12 cellular contexts compared by ENCODE assay signal in genomic region chr20:17943343-17943742, GRCh38. TPM values are rescaled to one million over a fixed set of nuclear protein-coding genes. Genes with fewer than 3 reads are reported as not detected.
DNase-seq lines count a peak whose midpoint lies in the region; ATAC-seq lines count a peak whose summit lies in the region.
"Had no signal": no experiment of that assay in that cellular context is flagged by ENCODE, and none has a peak within 500 bp of the region (broad histone marks: within the 10 kb centered on the region; RNA-seq: fewer than 3 reads in every experiment).

No MANE protein-coding gene starts in this region.

- DNase-seq in NCI-H524 (lab: John Stamatoyannopoulos, UW), result no peak
- DNase-seq in stimulated activated naive CD8-positive, alpha-beta T cell treated with anti-CD3 and anti-CD28 coated beads, Interleukin-15, Interleukin-2, amounts not matched to agents 100 U/mL and 50 U/mL, for 24 hours, result no peak
- DNase-seq in GM19238 (ENCODE audit: insufficient read length, low spot score), result no peak
- DNase-seq in activated CD4-positive, alpha-beta T cell treated with anti-CD3 and anti-CD28 coated beads, Interleukin-2, amount 50 U/mL, for 1 hour, result no peak
- DNase-seq: activated effector memory CD4-positive, alpha-beta T cell treated with Interleukin-2 at 50 U/mL for 16 hours; effector memory CD4-positive, alpha-beta T cell had no signal

- peaks cover 13% of the 10 kb centered on the region for H3K4me1 Mint-ChIP-seq in activated T-helper 17 cell treated with anti-CD3 and anti-CD28 coated beads, Interleukin-2, amount 50 U/mL, for 72 hours

- ATAC-seq in GM18870 (IDR thresholded peaks at IDR 0.05; ENCODE audit: unreplicated experiment) (peak; percentile 65), GM21528 (IDR thresholded peaks at IDR 0.05; ENCODE audit: low FRiP score, unreplicated experiment) (peak; percentile 55), HG03139 (IDR thresholded peaks at IDR 0.05; ENCODE audit: unreplicated experiment) (peak; percentile 57)
- ATAC-seq in activated T-helper 17 cell treated with anti-CD3 and anti-CD28 coated beads, Interleukin-2, amount 50 U/mL, for 72 hours (replicated peaks), result peak; percentile 42
- no peak for ATAC-seq in stimulated activated naive CD8-positive, alpha-beta T cell treated with anti-CD3 and anti-CD28 coated beads, Interleukin-15, Interleukin-2, amounts not matched to agents 100 U/mL and 50 U/mL, for 24 hours

- no peak overlapping the region for H3K27ac Mint-ChIP-seq in activated T-helper 17 cell treated with anti-CD3 and anti-CD28 coated beads, Interleukin-2, amount 50 U/mL, for 72 hours
- H3K27ac Mint-ChIP-seq: T-helper 1 cell treated with Interleukin-12 subunit alpha and Interleukin-12 subunit beta and Interleukin-4 antibody, amounts not matched to agents 30 μg/mL and 1 μg/mL, for 36 hours had no signal

- H3K9me3 Mint-ChIP-seq in activated T-helper 17 cell treated with anti-CD3 and anti-CD28 coated beads, Interleukin-2, amount 50 U/mL, for 72 hours, result no peaks in the 10 kb centered on the region
- H3K9me3 Mint-ChIP-seq: neural crest cell; T-helper 1 cell treated with Interleukin-12 subunit alpha and Interleukin-12 subunit beta and Interleukin-4 antibody, amounts not matched to agents 30 μg/mL and 1 μg/mL, for 36 hours had no signal

- H3K4me3 Mint-ChIP-seq in activated T-helper 17 cell treated with anti-CD3 and anti-CD28 coated beads, Interleukin-2, amount 50 U/mL, for 72 hours, result no peak overlapping the region
- H3K4me3 Mint-ChIP-seq: neural crest cell; T-helper 1 cell treated with Interleukin-12 subunit alpha and Interleukin-12 subunit beta and Interleukin-4 antibody, amounts not matched to agents 30 μg/mL and 1 μg/mL, for 36 hours had no signal

- no peaks in the 10 kb centered on the region for H3K27me3 Mint-ChIP-seq in activated T-helper 17 cell treated with anti-CD3 and anti-CD28 coated beads, Interleukin-2, amount 50 U/mL, for 72 hours

- peaks cover 85% of the 10 kb centered on the region for H3K36me3 Mint-ChIP-seq in activated T-helper 17 cell treated with anti-CD3 and anti-CD28 coated beads, Interleukin-2, amount 50 U/mL, for 72 hours (ENCODE audit: low read depth)

RNA-seq across cellular contexts. Expression of gene SNX5, which starts 25.3 kb away (rescaled TPM):
- 100 to 1,000 TPM; 175 to 201 TPM for total RNA-seq in activated T-helper 17 cell treated with anti-CD3 and anti-CD28 coated beads, Interleukin-2, amount 50 U/mL, for 72 hours

RNA-seq across cellular contexts. Expression of gene MGME1, which starts 25.5 kb away (rescaled TPM):
- total RNA-seq in activated T-helper 17 cell treated with anti-CD3 and anti-CD28 coated beads, Interleukin-2, amount 50 U/mL, for 72 hours, result 10 to 100 TPM; 24.2 to 33.2 TPM
